ENCODE assay signal across 15 cellular contexts in the genomic region with DNA sequence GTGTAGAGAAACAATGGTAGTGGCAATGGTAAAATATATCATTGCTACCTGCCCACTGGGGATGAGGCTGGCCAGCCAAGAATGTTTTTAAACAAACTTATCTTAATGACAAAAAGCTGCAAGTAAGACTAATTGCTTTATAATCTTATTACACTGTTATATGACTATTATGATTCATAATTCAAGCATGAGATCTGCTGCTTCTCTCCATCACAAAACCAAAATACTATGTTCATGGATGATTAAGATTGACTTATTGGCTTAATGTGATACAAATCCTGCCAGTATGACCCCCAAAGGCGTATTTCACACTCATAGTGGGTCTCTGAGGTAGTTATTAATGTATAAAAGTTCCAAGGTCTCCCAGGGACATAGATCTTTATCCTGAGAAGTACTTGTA. TPM values are rescaled to one million over a fixed set of nuclear protein-coding genes. Genes with fewer than 3 reads are reported as not detected.
DNase-seq lines count a peak whose midpoint lies in the region; ATAC-seq and TF ChIP-seq lines count a peak whose summit lies in the region.
"Had no signal": no experiment of that assay in that cellular context is flagged by ENCODE, and none has a peak within 500 bp of the region (broad histone marks: within the 10 kb centered on the region; RNA-seq: fewer than 3 reads in every experiment).

No MANE protein-coding gene starts in this region.

- intact Hi-C loops in natural killer cell (cut with micrococcal nuclease): no loop called here

- ATAC-seq in natural killer cell (no peak), GM19023 (IDR thresholded peaks at IDR 0.05; ENCODE audit: unreplicated experiment) (no peak)
- ATAC-seq: HCT116 had no signal

- no peak overlapping the region for H4K8ac ChIP-seq in mesenchymal stem cell (ENCODE audit: low read length)

- H3K36me3 Mint-ChIP-seq in natural killer cell: no peaks in the 10 kb centered on the region

- H3K9ac ChIP-seq in BLaER1 (no peak overlapping the region), mesenchymal stem cell (ENCODE audit: low read length) (peak overlapping the region; percentile 69)

- H3K9me3 ChIP-seq in BLaER1 (no peaks in the 10 kb centered on the region), mesenchymal stem cell (ENCODE audit: control insufficient read depth, low read length) (no peaks in the 10 kb centered on the region)

- no peak overlapping the region for H3K23ac ChIP-seq in mesenchymal stem cell (ENCODE audit: low read length in 2 of 2)

- H4K20me1 ChIP-seq in BLaER1: no peaks in the 10 kb centered on the region

- in situ Hi-C loops in brain microvascular endothelial cell (cut with HindIII; ENCODE audit: low pct_ligation_motif_present, low sequenced_read_pairs): no loop called here

- no peak overlapping the region for H3K27ac Mint-ChIP-seq in natural killer cell

- H3K18ac ChIP-seq in mesenchymal stem cell (ENCODE audit: low read depth in 1 of 2, low read length in 2 of 2): no peak overlapping the region

- no peak overlapping the region for H2AFZ ChIP-seq in mesenchymal stem cell (ENCODE audit: low read depth, low read length)

- no peak overlapping the region for H4K91ac ChIP-seq in mesenchymal stem cell (ENCODE audit: low read length)

- H3K4ac ChIP-seq in mesenchymal stem cell (ENCODE audit: low read depth in 1 of 2, low read length in 2 of 2): no peak overlapping the region

- no CpG with 5 or more reads among the region's 1 CpG for WGBS in mesenchymal stem cell

- H2BK120ac ChIP-seq in mesenchymal stem cell (ENCODE audit: low read depth, low read length): no peak overlapping the region

- H3K79me1 ChIP-seq in mesenchymal stem cell (replicated peaks; ENCODE audit: low read length, poor library complexity, severe bottlenecking): peaks cover 18% of the 10 kb centered on the region

- no peak overlapping the region for H3K4me3 Mint-ChIP-seq in natural killer cell

- no peak overlapping the region for H3K27ac ChIP-seq in BLaER1
- peak overlapping the region; percentile 93 for H3K27ac ChIP-seq in brain microvascular endothelial cell
- no peak overlapping the region for H3K27ac ChIP-seq in mesenchymal stem cell (ENCODE audit: low read length, poor library complexity, severe bottlenecking)

- H3K9me3 Mint-ChIP-seq in natural killer cell: no peaks in the 10 kb centered on the region

- H3K4me2 ChIP-seq in BLaER1 (peak overlapping the region; percentile 18), mesenchymal stem cell (ENCODE audit: low read length, poor library complexity, severe bottlenecking) (no peak overlapping the region)

- no peak overlapping the region for H2AK5ac ChIP-seq in mesenchymal stem cell (ENCODE audit: low read length, severe bottlenecking)

- H2BK12ac ChIP-seq in mesenchymal stem cell (ENCODE audit: low read length in 2 of 2): no peak overlapping the region

- H2BK5ac ChIP-seq in mesenchymal stem cell (ENCODE audit: low read depth, low read length, poor library complexity, severe bottlenecking): no peak overlapping the region

- H2BK15ac ChIP-seq in mesenchymal stem cell (ENCODE audit: low read depth, poor library complexity, severe bottlenecking): no peak overlapping the region

- H3K4me1 ChIP-seq in BLaER1 (peaks cover 28% of the 10 kb centered on the region), mesenchymal stem cell (ENCODE audit: control insufficient read depth, insufficient read depth, low read depth, low read length) (peaks cover 2% of the 10 kb centered on the region)

- H3K4me3 ChIP-seq in BLaER1: no peak overlapping the region
- no peak overlapping the region for H3K4me3 ChIP-seq in brain microvascular endothelial cell (ENCODE audit: low read depth, low read length)
- H3K4me3 ChIP-seq in mesenchymal stem cell (ENCODE audit: insufficient read depth in 1 of 2, low read depth in 1 of 2, low read length in 2 of 2): no peak overlapping the region
- H3K4me3 ChIP-seq: K562 had no signal

- no peak for TF ChIP-seq CTCF in brain microvascular endothelial cell (IDR thresholded peaks at IDR 0.05; ENCODE audit: low read depth, low read length, missing control alignments)
- TF ChIP-seq CTCF in natural killer cell (IDR thresholded peaks at IDR 0.05): no peak

- no peak overlapping the region for H3K14ac ChIP-seq in mesenchymal stem cell (ENCODE audit: low read length in 2 of 2)

- H3K4me1 Mint-ChIP-seq in natural killer cell: peaks cover 7 to 9% of the 10 kb centered on the region in 2 donors

- H3K27me3 Mint-ChIP-seq in natural killer cell (ENCODE audit: low read depth in 2 of 2): no peaks in the 10 kb centered on the region

- DNase-seq in NCI-H226 (peak; percentile 65), brain microvascular endothelial cell (no peak), mesenchymal stem cell (no peak), hepatic stellate cell (ENCODE audit: low spot score) (no peak), natural killer cell (no peak), hypothalamus (lab: John Stamatoyannopoulos, UW) (no peak)
- DNase-seq: C1 segment of cervical spinal cord, NCI-H1436, NCI-H2029, NCI-H2171, NCI-H748 treated with DMSO at 0.1 percent for 48 hours had no signal

- no peaks in the 10 kb centered on the region for H3K36me3 ChIP-seq in BLaER1
- H3K36me3 ChIP-seq in brain microvascular endothelial cell (replicated peaks): peaks cover 57% of the 10 kb centered on the region
- peaks cover 12 to 92% of the 10 kb centered on the region in 2 experiments for H3K36me3 ChIP-seq in mesenchymal stem cell (ENCODE audit: control insufficient read depth in 1 of 2, insufficient read depth in 2 of 2, low read depth in 1 of 2, low read length in 2 of 2)

- H3K27me3 ChIP-seq in BLaER1: no peaks in the 10 kb centered on the region
- no peaks in the 10 kb centered on the region for H3K27me3 ChIP-seq in brain microvascular endothelial cell (replicated peaks)
- H3K27me3 ChIP-seq in mesenchymal stem cell (ENCODE audit: control insufficient read depth in 1 of 2, insufficient read depth in 1 of 2, low read length in 2 of 2): no peaks in the 10 kb centered on the region

RNA-seq across cellular contexts. Expression of a gene that starts 52.6 kb away (rescaled TPM):
- polyA plus RNA-seq in mesenchymal stem cell (2013, experiment 1 of 2): 170 TPM
- 151 TPM for polyA plus RNA-seq in mesenchymal stem cell (2013, experiment 2 of 2)
- under 1 TPM; 0.33 to 0.54 (median 0.33) TPM for total RNA-seq in natural killer cell
